ENCODE assay signal across 13 cellular contexts in genomic region chr13:75478659-75479058, GRCh38. TPM values are rescaled to one million over a fixed set of nuclear protein-coding genes. Genes with fewer than 3 reads are reported as not detected.
A peak's percentile ranks its signal among the peaks of the same experiment; 100 is the strongest.
DNase-seq lines count a peak whose midpoint lies in the region; ATAC-seq, FAIRE-seq and TF ChIP-seq lines count a peak whose summit lies in the region.
"Had no signal": no experiment of that assay in that cellular context is flagged by ENCODE, and none has a peak within 500 bp of the region (broad histone marks: within the 10 kb centered on the region; RNA-seq: fewer than 3 reads in every experiment).

No MANE protein-coding gene starts in this region.

- FAIRE-seq in HepG2 (lab: Jason Lieb, UNC): no peak
- FAIRE-seq: GM19239 had no signal

- H3K36me3 ChIP-seq in HepG2 (replicated peaks in 1 of 2; ENCODE audit: control insufficient read depth in 1 of 2, insufficient read depth in 2 of 2, low read length in 2 of 2): no peaks in the 10 kb centered on the region; a peak in 1 of 5 replicates
- H3K36me3 ChIP-seq in right lobe of liver: no peaks in the 10 kb centered on the region
- H3K36me3 ChIP-seq in Loucy (ENCODE audit: insufficient read depth, low read length): no peaks in the 10 kb centered on the region
- H3K36me3 ChIP-seq in hepatocyte (replicated peaks; ENCODE audit: insufficient read depth, low read depth): no peaks in the 10 kb centered on the region

- H3K4me3 Mint-ChIP-seq in glutamatergic neuron (ENCODE audit: unreplicated experiment): no peak overlapping the region

- no peak for TF ChIP-seq CTCF in HepG2 (CRISPR knock-in tag; IDR thresholded peaks at IDR 0.05)
- no peak for TF ChIP-seq CTCF in right lobe of liver (IDR thresholded peaks at IDR 0.05)
- TF ChIP-seq CTCF in Loucy (conservative IDR thresholded peaks at IDR 0.05; ENCODE audit: low read length): no peak
- no peak for TF ChIP-seq CTCF in hepatocyte (IDR thresholded peaks at IDR 0.05; ENCODE audit: poor library complexity)
- TF ChIP-seq CTCF in glutamatergic neuron (IDR thresholded peaks at IDR 0.05; ENCODE audit: partially characterized antibody, unreplicated experiment): no peak

- H3K27me3 ChIP-seq in HepG2 (ENCODE audit: control insufficient read depth in 1 of 2, insufficient read depth in 2 of 2, low read length in 2 of 2) (no peaks in the 10 kb centered on the region; a peak in 2 of 5 replicates), right lobe of liver (no peaks in the 10 kb centered on the region), Loucy (ENCODE audit: insufficient read depth, low read length, poor library complexity, severe bottlenecking) (no peaks in the 10 kb centered on the region), hepatocyte (no peaks in the 10 kb centered on the region)

- ATAC-seq in HepG2: peak; percentile 11; the same call in 2 of the 3 replicates
- ATAC-seq in right lobe of liver: no peak
- ATAC-seq in GM21786 (IDR thresholded peaks at IDR 0.05; ENCODE audit: unreplicated experiment): no peak
- ATAC-seq in HG03432 (IDR thresholded peaks at IDR 0.05; ENCODE audit: unreplicated experiment): no peak

- H3K27ac ChIP-seq in HepG2 (ENCODE audit: extremely low read length, insufficient read depth, low read length): peak overlapping the region; percentile 91
- no peak overlapping the region for H3K27ac ChIP-seq in right lobe of liver
- H3K27ac ChIP-seq in hepatocyte: no peak overlapping the region
- H3K27ac ChIP-seq: GM23248 had no signal

- 4% methylated on average over 4 of the region's 4 CpGs for WGBS in HepG2 (ENCODE audit: low lambda C conversion rate)
- 83% methylated on average over 2 of the region's 4 CpGs for WGBS in right lobe of liver (ENCODE audit: insufficient coverage, low coverage, low lambda C conversion rate, missing lambda C conversion rate)
- WGBS in hepatocyte (ENCODE audit: low lambda C conversion rate, missing lambda C conversion rate): 80% methylated on average over 4 of the region's 4 CpGs

- H3K4me1 ChIP-seq in HepG2 (ENCODE audit: insufficient read depth, low read length): peaks cover 51% of the 10 kb centered on the region
- peaks cover 0 to 9% (median 0%) of the 10 kb centered on the region in 4 donors for H3K4me1 ChIP-seq in right lobe of liver
- peaks cover 60% of the 10 kb centered on the region for H3K4me1 ChIP-seq in Loucy (ENCODE audit: insufficient read depth, low read length, poor library complexity, severe bottlenecking)
- no peaks in the 10 kb centered on the region for H3K4me1 ChIP-seq in hepatocyte (ENCODE audit: insufficient read depth)

- no peak for TF ChIP-seq POLR2A in HepG2 (IDR thresholded peaks at IDR 0.05; ENCODE audit: insufficient read depth in 1 of 2, low read depth in 2 of 2, low read length in 2 of 2)
- TF ChIP-seq POLR2A in right lobe of liver (IDR thresholded peaks at IDR 0.05): no peak

- no peak overlapping the region for H3K27ac Mint-ChIP-seq in glutamatergic neuron (ENCODE audit: unreplicated experiment)

- TF ChIP-seq RAD21 in HepG2 (CRISPR knock-in tag; IDR thresholded peaks at IDR 0.05): no peak

- peaks cover 4% of the 10 kb centered on the region for H3K4me1 Mint-ChIP-seq in glutamatergic neuron (ENCODE audit: low read depth, unreplicated experiment)

- H4K20me1 ChIP-seq in HepG2 (ENCODE audit: insufficient read depth, low read length): peaks cover 40% of the 10 kb centered on the region
- peaks cover 41% of the 10 kb centered on the region for H4K20me1 ChIP-seq in Loucy (ENCODE audit: insufficient read depth, low read length, poor library complexity, severe bottlenecking)
- peaks cover 3% of the 10 kb centered on the region for H4K20me1 ChIP-seq in hepatocyte (ENCODE audit: insufficient read depth, poor library complexity, severe bottlenecking)

- TF ChIP-seq EP300 in HepG2 (IDR thresholded peaks at IDR 0.05; ENCODE audit: low read depth in 2 of 2, low read length in 2 of 2): peak in 1 of 2 experiments; percentile 84; a peak in 2 of 4 replicates
- peak; percentile 52; the same call in 1 of the 2 replicates for TF ChIP-seq EP300 in HepG2 (CRISPR knock-in tag; IDR thresholded peaks at IDR 0.05; ENCODE audit: borderline replicate concordance)

- H3F3A ChIP-seq in Loucy (ENCODE audit: low read depth): peaks cover 2% of the 10 kb centered on the region; the same call in 1 of the 2 replicates

- intact Hi-C loops in HepG2 (cut with micrococcal nuclease; ENCODE audit: unreplicated experiment): loop anchor here (1.0 to 5.0 kb wide), 3 partner anchors 10 to 36 kb away; no protein-coding TSS in a partner anchor
- intact Hi-C loops in right lobe of liver (cut with DNase I): no loop called here

- no peaks in the 10 kb centered on the region for H3K9me2 ChIP-seq in Loucy (replicated peaks; ENCODE audit: low read depth, low read length)
- H3K9me2 ChIP-seq in hepatocyte (replicated peaks; ENCODE audit: insufficient read depth): no peaks in the 10 kb centered on the region

- no peaks in the 10 kb centered on the region for H3K9me3 ChIP-seq in HepG2 (ENCODE audit: low read length)
- no peaks in the 10 kb centered on the region for H3K9me3 ChIP-seq in right lobe of liver
- H3K9me3 ChIP-seq in Loucy (ENCODE audit: insufficient read depth, low read depth, low read length): no peaks in the 10 kb centered on the region
- no peaks in the 10 kb centered on the region for H3K9me3 ChIP-seq in hepatocyte (ENCODE audit: low read depth)

- peaks cover 3% of the 10 kb centered on the region for H3K9me3 Mint-ChIP-seq in glutamatergic neuron (ENCODE audit: unreplicated experiment)

- no TSS peak for BruUV-seq in HepG2 (replicated peaks; lab: Mats Ljungman, UMichigan)

- in situ Hi-C loops in HepG2 (cut with HindIII; ENCODE audit: extremely low pct_ligation_motif_present, low pct_unique_long_range_greater_than_20kb): no loop called here

- DNase-seq in HepG2 (ENCODE audit: low spot score) (peak; percentile 85), right lobe of liver (no peak), hepatocyte (ENCODE audit: low spot score) (no peak), glutamatergic neuron (no peak)
- DNase-seq: GM23248, NCI-H1092, NCI-H1694, NCI-H345, NCI-H748 treated with DMSO at 0.1 percent for 48 hours had no signal

- H3K9ac ChIP-seq in HepG2 (ENCODE audit: insufficient read depth, low read depth, low read length) (peak overlapping the region; percentile 84), Loucy (ENCODE audit: low read depth, low read length, poor library complexity, severe bottlenecking) (no peak overlapping the region)
- H3K9ac ChIP-seq: GM23248 had no signal

- peak overlapping the region; percentile 99 for H3K4me2 ChIP-seq in HepG2 (ENCODE audit: low read depth, low read length)
- H3K4me2 ChIP-seq in Loucy (ENCODE audit: low read depth, low read length, poor library complexity, severe bottlenecking): peak overlapping the region; percentile 76
- peak overlapping the region; percentile 20 for H3K4me2 ChIP-seq in hepatocyte

- H3K79me2 ChIP-seq in HepG2 (ENCODE audit: insufficient read depth, low read length): peaks cover 77% of the 10 kb centered on the region
- H3K79me2 ChIP-seq in Loucy (ENCODE audit: insufficient read depth, low read length): peaks cover 40% of the 10 kb centered on the region
- peaks cover 33% of the 10 kb centered on the region for H3K79me2 ChIP-seq in hepatocyte

- H3K4me3 ChIP-seq in HepG2 (replicated peaks in 1 of 3; ENCODE audit: insufficient read depth in 1 of 3, low read depth in 2 of 3, low read length in 3 of 3) (peak overlapping the region; percentile 92 to 94 (median 93); a peak in 5 of 6 replicates), right lobe of liver (no peak overlapping the region), Loucy (ENCODE audit: low read length, poor library complexity, severe bottlenecking) (peak overlapping the region; percentile 75), hepatocyte (no peak overlapping the region)

- H3K27me3 Mint-ChIP-seq in glutamatergic neuron (ENCODE audit: unreplicated experiment): peaks cover 7% of the 10 kb centered on the region

- H2AFZ ChIP-seq in HepG2 (ENCODE audit: low read length): no peak overlapping the region
- no peak overlapping the region for H2AFZ ChIP-seq in Loucy (ENCODE audit: low read length)
- no peak overlapping the region for H2AFZ ChIP-seq in hepatocyte
- H2AFZ ChIP-seq: GM23248 had no signal

- CTCF ChIA-PET in HepG2 (lab: Yijun Ruan, JAX; ENCODE audit: low intra/inter-chr PET ratio, low total read pairs): no interaction called here

- POLR2A ChIA-PET in HepG2 (lab: Yijun Ruan, JAX): interaction anchor here (1.2 to 5.1 kb wide), 2 partner anchors 8 to 19 kb away, joined by 3 to 52 read pairs; no protein-coding TSS in a partner anchor

- no peaks in the 10 kb centered on the region for H3K36me3 Mint-ChIP-seq in glutamatergic neuron (ENCODE audit: unreplicated experiment)

RNA-seq across cellular contexts. Expression of gene TBC1D4, which starts 3.3 kb away (rescaled TPM):
- total RNA-seq in HepG2 (2016; rRNA removed; fragmentation: Illumina TruSeq; extraction: Trizol): 35.9 and 55.4 TPM in 2 replicates
- total RNA-seq in HepG2 (2016; cell fraction: cytosol; rRNA removed; fragmentation: Illumina TruSeq; extraction: Trizol; ENCODE audit: low read depth): 9.8 and 11.6 TPM in 2 replicates
- total RNA-seq in HepG2 (2016; cell fraction: insoluble cytoplasmic fraction; rRNA removed; fragmentation: Illumina TruSeq; extraction: Trizol): 34.7 and 51.3 TPM in 2 replicates
- total RNA-seq in HepG2 (2016; cell fraction: membrane; rRNA removed; fragmentation: Illumina TruSeq; extraction: Trizol): 15.2 and 16.2 TPM in 2 replicates
- 40.3 and 42.3 TPM in 2 replicates for total RNA-seq in HepG2 (2016; cell fraction: nucleus; rRNA removed; fragmentation: Illumina TruSeq; extraction: Trizol)
- polyA plus RNA-seq in HepG2 (2011; rRNA removed): 61.0 and 64.4 TPM in 2 replicates
- 51.3 and 56.0 TPM in 2 replicates for polyA plus RNA-seq in HepG2 (2011; cell fraction: cytosol; rRNA removed)
- 38.5 and 39.0 TPM in 2 replicates for polyA plus RNA-seq in HepG2 (2011; cell fraction: nucleus; rRNA removed)
- 34.3 and 36.4 TPM in 2 replicates for polyA plus RNA-seq in HepG2 (2012)
- 0.92 and 0.95 TPM in 2 replicates for polyA plus RNA-seq in HepG2 (2016; cell fraction: cytosol; fragmentation: Illumina TruSeq; extraction: Trizol; ENCODE audit: low read depth)
- 40.9 and 42.4 TPM in 2 replicates for polyA plus RNA-seq in HepG2 (2016; cell fraction: insoluble cytoplasmic fraction; fragmentation: Illumina TruSeq; extraction: Trizol; ENCODE audit: low read depth)
- 4.8 and 5.3 TPM in 2 replicates for polyA plus RNA-seq in HepG2 (2016; cell fraction: membrane; fragmentation: Illumina TruSeq; extraction: Trizol; ENCODE audit: low read depth)
- polyA plus RNA-seq in HepG2 (2016; cell fraction: nucleus; fragmentation: Illumina TruSeq; extraction: Trizol; ENCODE audit: insufficient read depth, low read depth): 33.6 TPM in 2 replicates
- polyA minus RNA-seq in HepG2 (2011; rRNA and poly(A)+ RNA removed; ENCODE audit: low replicate concordance): 53.3 and 125 TPM in 2 replicates
- polyA minus RNA-seq in HepG2 (2011; cell fraction: cytosol; rRNA and poly(A)+ RNA removed): 88.0 and 94.2 TPM in 2 replicates
- 138 and 139 TPM in 2 replicates for polyA minus RNA-seq in HepG2 (2011; cell fraction: nucleus; rRNA and poly(A)+ RNA removed)
- total RNA-seq in right lobe of liver: 10 to 100 TPM in 4 of 6 experiments, 1 to 10 TPM in 2; 7.7 to 18.6 (median 10.3) TPM
- total RNA-seq in hepatocyte: 17.0 and 17.1 TPM in 2 replicates
- polyA plus RNA-seq in hepatocyte: 7.6 and 10.8 TPM in 2 replicates
- total RNA-seq in glutamatergic neuron (ENCODE audit: unreplicated experiment): 4.8 TPM

RNA-seq across cellular contexts. Expression of gene COMMD6, which starts 59.0 kb away (rescaled TPM):
- total RNA-seq in HepG2 (2016; rRNA removed; fragmentation: Illumina TruSeq; extraction: Trizol): 97.0 and 110 TPM in 2 replicates
- 189 and 199 TPM in 2 replicates for total RNA-seq in HepG2 (2016; cell fraction: cytosol; rRNA removed; fragmentation: Illumina TruSeq; extraction: Trizol; ENCODE audit: low read depth)
- total RNA-seq in HepG2 (2016; cell fraction: insoluble cytoplasmic fraction; rRNA removed; fragmentation: Illumina TruSeq; extraction: Trizol): 92.2 and 119 TPM in 2 replicates
- total RNA-seq in HepG2 (2016; cell fraction: membrane; rRNA removed; fragmentation: Illumina TruSeq; extraction: Trizol): 218 and 223 TPM in 2 replicates
- total RNA-seq in HepG2 (2016; cell fraction: nucleus; rRNA removed; fragmentation: Illumina TruSeq; extraction: Trizol): 34.9 and 44.4 TPM in 2 replicates
- 163 and 164 TPM in 2 replicates for polyA plus RNA-seq in HepG2 (2011; rRNA removed)
- 22.4 and 31.7 TPM in 2 replicates for polyA plus RNA-seq in HepG2 (2011; cell fraction: cytosol; rRNA removed)
- polyA plus RNA-seq in HepG2 (2011; cell fraction: nucleus; rRNA removed): 6.4 and 12.7 TPM in 2 replicates
- 161 TPM in 2 replicates for polyA plus RNA-seq in HepG2 (2012)
- 256 and 272 TPM in 2 replicates for polyA plus RNA-seq in HepG2 (2016; cell fraction: cytosol; fragmentation: Illumina TruSeq; extraction: Trizol; ENCODE audit: low read depth)
- polyA plus RNA-seq in HepG2 (2016; cell fraction: insoluble cytoplasmic fraction; fragmentation: Illumina TruSeq; extraction: Trizol; ENCODE audit: low read depth): 122 and 128 TPM in 2 replicates
- polyA plus RNA-seq in HepG2 (2016; cell fraction: membrane; fragmentation: Illumina TruSeq; extraction: Trizol; ENCODE audit: low read depth): 231 and 243 TPM in 2 replicates
- 58.8 and 75.2 TPM in 2 replicates for polyA plus RNA-seq in HepG2 (2016; cell fraction: nucleus; fragmentation: Illumina TruSeq; extraction: Trizol; ENCODE audit: insufficient read depth, low read depth)
- polyA minus RNA-seq in HepG2 (2011; rRNA and poly(A)+ RNA removed; ENCODE audit: low replicate concordance): 19.3 and 31.6 TPM in 2 replicates
- polyA minus RNA-seq in HepG2 (2011; cell fraction: cytosol; rRNA and poly(A)+ RNA removed): 7.7 and 9.1 TPM in 2 replicates
- polyA minus RNA-seq in HepG2 (2011; cell fraction: nucleus; rRNA and poly(A)+ RNA removed): 8.2 and 11.2 TPM in 2 replicates
- total RNA-seq in right lobe of liver: 10 to 100 TPM; 35.0 to 86.1 (median 58.2) TPM
- total RNA-seq in hepatocyte: 117 and 169 TPM in 2 replicates
- polyA plus RNA-seq in hepatocyte: 232 and 258 TPM in 2 replicates
- 109 TPM for total RNA-seq in glutamatergic neuron (ENCODE audit: unreplicated experiment)

Comparison
In these comparisons a context has a peak if more than half of its experiments do, and no peak if none do; other contexts are left out.
1. H3K4me3 ChIP-seq: peak in HepG2 (3 of 3) and Loucy (single experiment); none in right lobe of liver (0 of 3) and hepatocyte (single experiment).
2. H3K4me2 ChIP-seq: peak in every context shown above with its lines; median percentile 99 in HepG2; 76 in Loucy; 20 in hepatocyte.